1 cellular context compared by ENCODE assay signal in the genomic region with DNA sequence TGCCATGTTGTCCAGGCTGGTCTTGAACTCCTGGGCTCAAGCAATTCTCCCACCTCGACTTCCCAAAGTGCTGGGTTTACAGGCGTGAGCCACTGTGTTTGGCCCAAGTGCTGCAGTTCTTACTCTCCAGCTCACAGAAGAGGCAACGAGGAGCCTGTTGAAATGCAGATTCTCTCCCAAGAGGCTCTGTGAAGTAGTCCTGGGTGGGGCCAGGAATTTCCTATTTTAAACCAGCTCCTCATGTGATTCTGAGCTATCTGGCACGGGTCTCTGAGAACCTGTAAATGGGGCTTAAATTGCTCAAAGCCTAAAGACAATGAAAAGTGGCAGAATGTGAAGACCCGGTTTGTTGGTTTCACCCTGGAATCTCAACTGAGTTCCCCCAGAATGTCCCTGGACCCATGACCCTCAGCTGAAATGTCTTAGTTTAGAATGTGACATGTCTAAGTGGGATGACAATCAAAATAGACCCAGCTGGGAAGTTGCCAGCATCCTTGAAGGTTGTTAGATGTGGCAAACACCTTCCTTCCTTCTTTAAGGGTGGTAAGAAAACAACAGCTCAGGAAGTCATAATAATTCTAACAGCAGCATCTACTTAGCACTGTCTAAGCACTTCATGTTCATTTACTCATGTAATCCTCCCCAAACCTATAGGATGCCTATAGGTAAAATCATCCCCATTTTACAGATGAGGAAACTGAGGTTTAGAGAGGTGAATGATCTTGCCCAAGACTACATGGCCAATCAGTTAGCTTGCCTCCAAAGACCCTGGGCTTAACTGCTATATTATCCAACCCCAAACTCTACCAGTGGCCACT.
TF ChIP-seq lines count a peak whose summit lies in the region.

No MANE protein-coding gene starts in this region.

TF ChIP-seq in GM12878, 131 proteins besides CTCF, POLR2A, EP300 and RAD21:
- TF ChIP-seq ZBED1 (IDR thresholded peaks at IDR 0.05; ENCODE audit: borderline replicate concordance) (no peak), SPI1 (IDR thresholded peaks at IDR 0.05; ENCODE audit: borderline replicate concordance, insufficient read depth, low read depth, low read length) (no peak), CEBPB (IDR thresholded peaks at IDR 0.05; ENCODE audit: borderline replicate concordance in 1 of 2, low read depth in 2 of 2, low read length in 2 of 2) (no peak)
TF ChIP-seq in GM12878: peak in this region for 0.
